1 cellular context compared by ENCODE assay signal in genomic region chr1:15843826-15844572, GRCh38.
TF ChIP-seq lines count a peak whose summit lies in the region.

No MANE protein-coding gene starts in this region.

TF ChIP-seq in HepG2, 621 proteins besides CTCF, POLR2A, EP300 and RAD21:
- TF ChIP-seq ZNF496 (CRISPR knock-in tag; IDR thresholded peaks at IDR 0.05; ENCODE audit: insufficient replicate concordance): no peak
- TF ChIP-seq NKX3-1 (CRISPR knock-in tag; IDR thresholded peaks at IDR 0.05): no peak
- no peak for TF ChIP-seq ZBTB8A (CRISPR knock-in tag; IDR thresholded peaks at IDR 0.05; ENCODE audit: borderline replicate concordance, low read depth)
- peak; percentile 95 for TF ChIP-seq MAFF (IDR thresholded peaks at IDR 0.05; ENCODE audit: low read depth, low read length)
- TF ChIP-seq FOXA3 (CRISPR knock-in tag; IDR thresholded peaks at IDR 0.05): no peak
- no peak for TF ChIP-seq ZNF780A (CRISPR knock-in tag; IDR thresholded peaks at IDR 0.05)
- TF ChIP-seq MAFK (conservative IDR thresholded peaks at IDR 0.05 in 1 of 2, IDR thresholded peaks at IDR 0.05 in 1 of 2; ENCODE audit: low read length in 2 of 2): peak; percentile 91 to 96
